ENCODE assay signal across 29 cellular contexts in the genomic region with DNA sequence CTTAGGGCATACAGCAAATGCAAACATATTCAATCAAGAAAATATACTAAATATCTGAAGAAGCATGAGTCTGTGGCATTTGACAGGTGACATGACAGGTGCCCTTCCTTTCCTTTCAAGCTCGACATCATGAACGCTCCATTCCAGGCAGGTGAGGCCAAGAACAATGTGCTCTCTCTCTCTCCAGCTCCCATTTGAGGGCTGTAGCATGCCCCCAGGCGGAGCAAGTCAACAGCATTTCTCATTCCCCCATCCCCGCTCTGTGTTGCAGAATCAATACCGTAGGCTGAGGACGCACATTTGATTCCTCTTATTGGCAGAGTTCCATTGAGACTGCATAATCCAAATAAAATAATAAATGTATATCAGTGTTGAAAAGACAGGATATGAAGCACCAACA. TPM values are rescaled to one million over a fixed set of nuclear protein-coding genes. Genes with fewer than 3 reads are reported as not detected.
"Had no signal": no experiment of that assay in that cellular context is flagged by ENCODE, and none has a peak within 500 bp of the region (broad histone marks: within the 10 kb centered on the region; RNA-seq: fewer than 3 reads in every experiment).

No MANE protein-coding gene starts in this region.

- H3K27ac ChIP-seq: SJCRH30, VCaP had no signal

- H3K4me1 ChIP-seq: SJCRH30 had no signal

- ATAC-seq: activated CD4-positive, alpha-beta T cell treated with anti-CD3 and anti-CD28 coated beads for 36 hours; activated CD8-positive, alpha-beta T cell treated with anti-CD3 and anti-CD28 coated beads for 36 hours; activated T-cell treated with anti-CD3 and anti-CD28 coated beads, Interleukin-2, amount 50 U/mL, for 72 hours; Panc1 had no signal

- H3K27me3 Mint-ChIP-seq: activated CD8-positive, alpha-beta T cell treated with anti-CD3 and anti-CD28 coated beads for 36 hours; activated naive CD4-positive, alpha-beta T cell treated with anti-CD3 and anti-CD28 coated beads, Interleukin-2, amount 10 ng/mL, durations not matched to agents 7 days and 5 days had no signal

- H3K4me1 Mint-ChIP-seq: activated CD4-positive, alpha-beta T cell treated with anti-CD3 and anti-CD28 coated beads for 36 hours; activated naive CD4-positive, alpha-beta T cell treated with anti-CD3 and anti-CD28 coated beads, Interleukin-2, amount 10 ng/mL, durations not matched to agents 7 days and 5 days; activated naive CD8-positive, alpha-beta T cell treated with anti-CD3 and anti-CD28 coated beads for 36 hours had no signal

- H3K9me3 Mint-ChIP-seq: activated CD8-positive, alpha-beta T cell treated with anti-CD3 and anti-CD28 coated beads for 36 hours; activated naive CD4-positive, alpha-beta T cell treated with anti-CD3 and anti-CD28 coated beads, Interleukin-2, amount 10 ng/mL, durations not matched to agents 7 days and 5 days; activated naive CD8-positive, alpha-beta T cell treated with anti-CD3 and anti-CD28 coated beads for 36 hours; activated T-cell treated with anti-CD3 and anti-CD28 coated beads, Interleukin-2, amount 50 U/mL, for 72 hours; activated T-helper 2 cell treated with anti-CD3 and anti-CD28 coated beads, Interferon-gamma antibody, Interleukin-2, Interleukin-4, amounts not matched to agents 10 μg/mL and 5 μg/mL and 100 μg/mL, durations not matched to agents 14 hours and 24 hours and 36 hours had no signal

- H3K4me2 ChIP-seq: SK-N-SH had no signal

- DNase-seq: activated CD4-positive, alpha-beta T cell treated with anti-CD3 and anti-CD28 coated beads for 36 hours; activated CD4-positive, alpha-beta T cell treated with anti-CD3 and anti-CD28 coated beads, Interleukin-2, amount 50 U/mL, for 1 hour; activated CD8-positive, alpha-beta memory T cell treated with anti-CD3 and anti-CD28 coated beads, Interleukin-2, amount 50 U/mL, for 4 hours; activated CD8-positive, alpha-beta T cell treated with anti-CD3 and anti-CD28 coated beads for 36 hours; activated gamma-delta T cell treated with Interleukin-2 at 50 U/mL for 16 hours; activated naive CD4-positive, alpha-beta T cell treated with anti-CD3 and anti-CD28 coated beads, Interleukin-2, amount 10 ng/mL, durations not matched to agents 7 days and 5 days; activated naive CD8-positive, alpha-beta T cell treated with anti-CD3 and anti-CD28 coated beads for 36 hours; activated T-cell treated with anti-CD3 and anti-CD28 coated beads, Interleukin-2, amount 50 U/mL, for 72 hours; cerebellar nuclear complex; Kasumi-1; KBM-7; NCI-H1105 treated with DMSO at 0.1 percent for 48 hours; NCI-H1694 treated with DMSO at 0.1 percent for 48 hours; NCI-H2029 treated with DMSO at 0.1 percent for 48 hours; NCI-H2171; NCI-H2227 treated with DMSO at 0.1 percent for 48 hours; NCI-H510A; NCI-H526 treated with DMSO at 0.1 percent for 48 hours; NK-92 treated with Interleukin-12 subunit alpha and Interleukin-12 subunit beta, amount 100 ng/mL, for 24 hours; OCI-M1; Right ventricle myocardium superior; RPMI8226; SJCRH30; SK-N-SH; T-helper 1 cell had no signal

- H3K27me3 ChIP-seq: SJCRH30 had no signal

- H3K4me3 Mint-ChIP-seq: activated CD4-positive, alpha-beta T cell treated with anti-CD3 and anti-CD28 coated beads for 36 hours; activated CD8-positive, alpha-beta T cell treated with anti-CD3 and anti-CD28 coated beads for 36 hours; activated naive CD4-positive, alpha-beta T cell treated with anti-CD3 and anti-CD28 coated beads, Interleukin-2, amount 10 ng/mL, durations not matched to agents 7 days and 5 days; activated naive CD8-positive, alpha-beta T cell treated with anti-CD3 and anti-CD28 coated beads for 36 hours; activated T-cell treated with anti-CD3 and anti-CD28 coated beads, Interleukin-2, amount 50 U/mL, for 72 hours had no signal

- H3K27ac Mint-ChIP-seq: activated CD4-positive, alpha-beta T cell treated with anti-CD3 and anti-CD28 coated beads for 36 hours; activated CD8-positive, alpha-beta T cell treated with anti-CD3 and anti-CD28 coated beads for 36 hours; activated naive CD4-positive, alpha-beta T cell treated with anti-CD3 and anti-CD28 coated beads, Interleukin-2, amount 10 ng/mL, durations not matched to agents 7 days and 5 days; activated naive CD8-positive, alpha-beta T cell treated with anti-CD3 and anti-CD28 coated beads for 36 hours; activated T-cell treated with anti-CD3 and anti-CD28 coated beads, Interleukin-2, amount 50 U/mL, for 72 hours; activated T-helper 2 cell treated with anti-CD3 and anti-CD28 coated beads, Interferon-gamma antibody, Interleukin-2, Interleukin-4, amounts not matched to agents 10 μg/mL and 5 μg/mL and 100 μg/mL, durations not matched to agents 14 hours and 24 hours and 36 hours had no signal

- H3K36me3 Mint-ChIP-seq: activated naive CD4-positive, alpha-beta T cell treated with anti-CD3 and anti-CD28 coated beads, Interleukin-2, amount 10 ng/mL, durations not matched to agents 7 days and 5 days; activated naive CD8-positive, alpha-beta T cell treated with anti-CD3 and anti-CD28 coated beads for 36 hours had no signal

- H3K9me3 ChIP-seq: SJCRH30, SK-N-SH had no signal

- H3K9ac ChIP-seq: SK-N-SH had no signal

RNA-seq across cellular contexts. Expression of a gene that starts 24.6 kb away (rescaled TPM):
- total RNA-seq: activated CD4-positive, alpha-beta T cell treated with anti-CD3 and anti-CD28 coated beads for 36 hours; activated CD8-positive, alpha-beta T cell treated with anti-CD3 and anti-CD28 coated beads for 36 hours; activated naive CD8-positive, alpha-beta T cell treated with anti-CD3 and anti-CD28 coated beads for 36 hours; activated T-cell treated with anti-CD3 and anti-CD28 coated beads, Interleukin-2, amount 50 U/mL, for 72 hours; activated T-helper 2 cell treated with anti-CD3 and anti-CD28 coated beads, Interferon-gamma antibody, Interleukin-2, Interleukin-4, amounts not matched to agents 10 μg/mL and 5 μg/mL and 100 μg/mL, durations not matched to agents 14 hours and 24 hours and 36 hours; T-helper 2 cell treated with Interferon-gamma antibody and Interleukin-4, amounts not matched to agents 100 ng/mL and 5 ng/mL, for 36 hours had no signal
